ENCODE assay signal across 29 cellular contexts in the genomic region with DNA sequence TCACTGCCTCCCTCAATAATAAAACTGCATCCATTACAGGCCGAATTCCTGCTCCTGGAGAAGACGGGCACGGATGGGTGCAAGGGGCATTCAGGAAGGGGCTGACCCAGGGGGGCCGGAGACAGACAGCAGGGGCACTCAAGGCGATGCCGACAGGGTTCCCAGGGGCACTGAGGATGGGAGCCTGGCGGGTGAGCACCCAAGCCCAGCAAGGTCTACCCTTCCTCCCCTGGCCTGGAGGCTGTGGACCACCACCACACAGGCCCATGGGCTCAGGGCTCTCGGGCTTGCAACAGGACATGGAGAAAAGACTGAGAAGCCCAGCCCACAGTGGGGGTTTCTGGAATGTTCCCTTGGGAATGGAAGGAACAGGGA.
"Had no signal": no experiment of that assay in that cellular context is flagged by ENCODE, and none has a peak within 500 bp of the region (broad histone marks: within the 10 kb centered on the region; RNA-seq: fewer than 3 reads in every experiment).

No MANE protein-coding gene starts in this region.

- H3K4me3 Mint-ChIP-seq: naive B cell; naive thymus-derived CD8-positive, alpha-beta T cell; natural killer cell treated with Interleukin-12 subunit alpha and Interleukin-12 subunit beta and Interleukin-15 and Interleukin-18, amount 100 ng/mL, for 72 hours; nephron progenitor cell; neural crest cell; stimulated activated effector memory CD8-positive, alpha-beta T cell treated with anti-CD3 and anti-CD28 coated beads, Interleukin-12 subunit alpha, Interleukin-12 subunit beta, amount 100 ng/mL, for 72 hours; stimulated activated naive B cell treated with anti-CD40 and anti-IgM and Interleukin-4, amounts not matched to agents 10 μg/mL and 1 μg/mL and 100 μg/mL, for 72 hours; stimulated activated naive CD8-positive, alpha-beta T cell treated with anti-CD3 and anti-CD28 coated beads, Interleukin-15, Interleukin-2, amounts not matched to agents 100 ng/mL and 50 ng/mL, for 24 hours had no signal

- H3K36me3 Mint-ChIP-seq: naive B cell; naive thymus-derived CD8-positive, alpha-beta T cell; natural killer cell treated with Interleukin-12 subunit alpha and Interleukin-12 subunit beta and Interleukin-15 and Interleukin-18, amount 100 ng/mL, for 72 hours; stimulated activated effector memory CD8-positive, alpha-beta T cell treated with anti-CD3 and anti-CD28 coated beads, Interleukin-12 subunit alpha, Interleukin-12 subunit beta, amount 100 ng/mL, for 72 hours; stimulated activated naive B cell treated with anti-CD40 and anti-IgM and Interleukin-4, amounts not matched to agents 10 μg/mL and 1 μg/mL and 100 μg/mL, for 72 hours had no signal

- H3K27me3 ChIP-seq: ovary, thyroid gland, upper lobe of left lung, uterus had no signal

- H3K79me2 ChIP-seq: parathyroid adenoma had no signal

- H3K27ac ChIP-seq: ovary, parathyroid adenoma, psoas muscle, skin epidermis, stomach, thoracic aorta, thyroid gland, tibial nerve, upper lobe of left lung, uterus had no signal

- ATAC-seq: naive thymus-derived CD8-positive, alpha-beta T cell; psoas muscle; right cardiac atrium; sciatic nerve; stimulated activated effector memory CD8-positive, alpha-beta T cell treated with anti-CD3 and anti-CD28 coated beads, Interleukin-12 subunit alpha, Interleukin-12 subunit beta, amount 100 ng/mL, for 72 hours; stimulated activated naive B cell treated with anti-CD40 and anti-IgM and Interleukin-4, amounts not matched to agents 10 μg/mL and 1 μg/mL and 100 μg/mL, for 72 hours had no signal

- H3K4me2 ChIP-seq: smooth muscle cell had no signal

- H3K9ac ChIP-seq: parathyroid adenoma had no signal

- H2AFZ ChIP-seq: parathyroid adenoma had no signal

- DNase-seq: naive B cell; naive thymus-derived CD8-positive, alpha-beta T cell; nephron progenitor cell; occipital lobe; ovary; psoas muscle; right cardiac atrium; stimulated activated CD4-positive, alpha-beta T cell treated with anti-CD3 and anti-CD28 coated beads, Interleukin-15, amount 100 ng/mL, for 24 hours; stimulated activated CD4-positive, alpha-beta T cell treated with anti-CD3 and anti-CD28 coated beads, Interleukin-2, amount 100 ng/mL, for 24 hours; stimulated activated CD4-positive, alpha-beta T cell treated with anti-CD3 and anti-CD28 coated beads, Interleukin-2, amount 100 ng/mL, for 48 hours; stimulated activated CD4-positive, alpha-beta T cell treated with anti-CD3 and anti-CD28 coated beads, Interleukin-4, amount 100 ng/mL, for 24 hours; stimulated activated naive B cell treated with anti-CD40 and anti-IgM and Interleukin-4, amounts not matched to agents 10 μg/mL and 1 μg/mL and 100 μg/mL, for 72 hours; stimulated activated naive CD4-positive, alpha-beta T cell treated with Interleukin-2 at 50 U/mL for 16 hours; stomach; thyroid gland; trophoblast cell; upper lobe of left lung; uterus had no signal

- H3K27ac Mint-ChIP-seq: natural killer cell treated with Interleukin-12 subunit alpha and Interleukin-12 subunit beta and Interleukin-15 and Interleukin-18, amount 100 ng/mL, for 72 hours; nephron progenitor cell; progenitor cell of endocrine pancreas; stimulated activated effector memory CD8-positive, alpha-beta T cell treated with anti-CD3 and anti-CD28 coated beads, Interleukin-12 subunit alpha, Interleukin-12 subunit beta, amount 100 ng/mL, for 72 hours; stimulated activated naive B cell treated with anti-CD40 and anti-IgM and Interleukin-4, amounts not matched to agents 10 μg/mL and 1 μg/mL and 100 μg/mL, for 72 hours; stimulated activated naive CD8-positive, alpha-beta T cell treated with anti-CD3 and anti-CD28 coated beads, Interleukin-15, Interleukin-2, amounts not matched to agents 100 ng/mL and 50 ng/mL, for 24 hours had no signal

- H3K4me1 ChIP-seq: psoas muscle, stomach, uterus had no signal

- H3K9me3 ChIP-seq: ovary, psoas muscle, stomach, thoracic aorta, thyroid gland, upper lobe of left lung, uterus had no signal

- H3K9me3 Mint-ChIP-seq: naive B cell; naive thymus-derived CD8-positive, alpha-beta T cell; natural killer cell treated with Interleukin-12 subunit alpha and Interleukin-12 subunit beta and Interleukin-15 and Interleukin-18, amount 100 ng/mL, for 72 hours; stimulated activated effector memory CD8-positive, alpha-beta T cell treated with anti-CD3 and anti-CD28 coated beads, Interleukin-12 subunit alpha, Interleukin-12 subunit beta, amount 100 ng/mL, for 72 hours; stimulated activated naive CD8-positive, alpha-beta T cell treated with anti-CD3 and anti-CD28 coated beads, Interleukin-15, Interleukin-2, amounts not matched to agents 100 ng/mL and 50 ng/mL, for 24 hours had no signal

- H3K36me3 ChIP-seq: ovary, stomach, thoracic aorta, thyroid gland, tibial nerve, upper lobe of left lung, uterus had no signal

- H3K4me3 ChIP-seq: ovary, psoas muscle, skin epidermis, smooth muscle cell, stomach, thoracic aorta, thyroid gland, tibial nerve, upper lobe of left lung, uterus had no signal
